13 cellular contexts compared by ENCODE assay signal in the genomic region with DNA sequence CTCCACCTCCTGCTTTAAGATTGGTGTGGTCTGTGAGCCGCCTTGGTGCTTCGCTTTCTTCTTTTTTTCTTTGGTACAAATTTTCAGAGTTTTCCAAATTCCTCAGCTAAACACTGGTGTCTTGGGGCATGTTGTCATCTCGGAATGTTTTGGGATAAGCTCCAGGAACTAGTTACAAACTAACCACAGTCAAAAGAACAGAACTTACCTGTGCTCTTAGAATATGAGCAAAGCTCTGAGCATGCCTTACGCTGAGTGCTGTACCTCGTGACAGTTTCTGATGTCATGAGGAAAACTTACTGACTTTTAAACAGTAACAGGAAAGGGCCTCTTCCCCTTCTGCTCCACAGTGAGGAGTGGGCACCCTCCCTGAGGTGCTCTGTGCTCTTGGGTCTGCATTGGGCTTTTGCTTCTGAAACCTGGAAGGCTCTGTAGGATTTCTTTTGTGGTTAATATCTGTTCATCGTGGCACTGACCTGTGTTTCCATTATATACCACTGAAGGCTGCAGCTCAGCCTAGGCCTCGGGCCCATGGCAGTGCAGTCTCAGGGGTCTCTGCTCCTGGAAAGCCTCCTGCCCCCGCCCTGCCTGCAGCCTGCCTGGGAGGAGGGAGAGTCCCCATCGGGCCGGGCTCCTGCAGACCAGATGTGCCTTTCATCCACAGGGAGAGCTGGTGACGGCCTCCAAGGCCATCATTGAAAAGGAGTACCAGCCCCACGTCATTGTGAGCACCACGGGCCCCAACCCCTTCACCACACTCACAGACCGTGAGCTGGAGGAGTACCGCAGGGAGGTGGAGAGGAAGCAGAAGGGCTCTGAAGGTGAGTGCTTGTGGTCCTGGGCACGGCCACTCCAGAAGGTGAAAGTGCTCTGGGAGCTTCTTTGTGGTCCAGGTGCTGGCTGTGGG. TPM values are rescaled to one million over a fixed set of nuclear protein-coding genes. Genes with fewer than 3 reads are reported as not detected.
DNase-seq lines count a peak whose midpoint lies in the region; ATAC-seq, FAIRE-seq and TF ChIP-seq lines count a peak whose summit lies in the region.
"Had no signal": no experiment of that assay in that cellular context is flagged by ENCODE, and none has a peak within 500 bp of the region (broad histone marks: within the 10 kb centered on the region; RNA-seq: fewer than 3 reads in every experiment).

No MANE protein-coding gene starts in this region.

- H3K4me3 Mint-ChIP-seq in WTC11 (no peak overlapping the region), memory B cell (no peak overlapping the region)

- no peak for TF ChIP-seq POLR2A in right lobe of liver (IDR thresholded peaks at IDR 0.05)
- TF ChIP-seq POLR2A in HepG2 (IDR thresholded peaks at IDR 0.05; ENCODE audit: insufficient read depth in 1 of 2, low read depth in 2 of 2, low read length in 2 of 2), result no peak

- H2AFZ ChIP-seq in HepG2 (ENCODE audit: low read length) (no peak overlapping the region), smooth muscle cell (ENCODE audit: low read depth) (no peak overlapping the region)

- H4K20me1 ChIP-seq in HepG2 (ENCODE audit: insufficient read depth, low read length), result peaks cover 4% of the 10 kb centered on the region; the same call in 1 of the 2 replicates
- peaks cover 16% of the 10 kb centered on the region for H4K20me1 ChIP-seq in smooth muscle cell (ENCODE audit: low read depth)

- H3K9me3 Mint-ChIP-seq in WTC11 (peaks cover 24% of the 10 kb centered on the region), memory B cell (no peaks in the 10 kb centered on the region)

- H3K9ac ChIP-seq in HepG2 (ENCODE audit: insufficient read depth, low read depth, low read length) (no peak overlapping the region), smooth muscle cell (ENCODE audit: low read depth) (no peak overlapping the region)

- H3F3A ChIP-seq in smooth muscle cell (ENCODE audit: low read depth), result no peaks in the 10 kb centered on the region

- WGBS in right lobe of liver (ENCODE audit: insufficient coverage, low coverage, low lambda C conversion rate, missing lambda C conversion rate), result 61% methylated on average over 5 of the region's 16 CpGs
- 92% methylated on average over 14 of the region's 16 CpGs for WGBS in HepG2 (ENCODE audit: low lambda C conversion rate)
- 98% methylated on average over 16 of the region's 16 CpGs for WGBS in smooth muscle cell (ENCODE audit: low lambda C conversion rate)

- H3K27me3 Mint-ChIP-seq in WTC11 (ENCODE audit: low read depth) (no peaks in the 10 kb centered on the region), memory B cell (no peaks in the 10 kb centered on the region)

- TF ChIP-seq RAD21 in HepG2 (CRISPR knock-in tag; IDR thresholded peaks at IDR 0.05), result no peak

- DNase-seq in right lobe of liver (peak in 2 of 3 donors; percentile 14 to 32), HepG2 (ENCODE audit: low spot score) (no peak), WTC11 (ENCODE audit: low spot score) (no peak), memory B cell (ENCODE audit: low spot score in 2 of 2) (no peak), hepatic stellate cell (ENCODE audit: low spot score) (no peak), smooth muscle cell (lab: John Stamatoyannopoulos, UW; ENCODE audit: unreplicated experiment) (no peak), COR-L47 (lab: John Stamatoyannopoulos, UW) (no peak)
- no peak for DNase-seq in central memory CD4-positive, alpha-beta T cell
- DNase-seq: NCI-H1048, NCI-H446 treated with DMSO at 0.1 percent for 48 hours, RPMI8226, T-helper 9 cell had no signal

- H3K36me3 ChIP-seq in right lobe of liver (peaks cover 0 to 49% (median 15%) of the 10 kb centered on the region in 4 donors), HepG2 (replicated peaks in 1 of 2; ENCODE audit: control insufficient read depth in 1 of 2, insufficient read depth in 2 of 2, low read length in 2 of 2) (peaks cover 13 to 51% of the 10 kb centered on the region in 2 experiments), smooth muscle cell (ENCODE audit: low read depth) (no peaks in the 10 kb centered on the region)

- H3K27me3 ChIP-seq in right lobe of liver (no peaks in the 10 kb centered on the region), HepG2 (ENCODE audit: control insufficient read depth in 1 of 2, insufficient read depth in 2 of 2, low read length in 2 of 2) (no peaks in the 10 kb centered on the region), smooth muscle cell (ENCODE audit: low read depth) (no peaks in the 10 kb centered on the region)

- H3K4me3 ChIP-seq in right lobe of liver (no peak overlapping the region), HepG2 (replicated peaks in 1 of 3; ENCODE audit: insufficient read depth in 1 of 3, low read depth in 2 of 3, low read length in 3 of 3) (no peak overlapping the region), smooth muscle cell (no peak overlapping the region)

- no peak for ATAC-seq in right lobe of liver
- no peak; the same call in 2 of the 3 replicates for ATAC-seq in HepG2
- no peak for ATAC-seq in WTC11
- peak; percentile 10 for ATAC-seq in memory B cell (ENCODE audit: low read depth)
- ATAC-seq: left lobe of liver had no signal

- H3K4me2 ChIP-seq in HepG2 (ENCODE audit: low read depth, low read length) (no peak overlapping the region), smooth muscle cell (no peak overlapping the region)

- peaks cover 0 to 2% (median under 1%) of the 10 kb centered on the region in 4 donors for H3K4me1 ChIP-seq in right lobe of liver
- no peaks in the 10 kb centered on the region for H3K4me1 ChIP-seq in HepG2 (ENCODE audit: insufficient read depth, low read length)
- no peaks in the 10 kb centered on the region for H3K4me1 ChIP-seq in smooth muscle cell (ENCODE audit: low read depth)

- BruUV-seq in HepG2 (replicated peaks; lab: Mats Ljungman, UMichigan), result no TSS peak

- TF ChIP-seq CTCF in right lobe of liver (IDR thresholded peaks at IDR 0.05), result no peak
- TF ChIP-seq CTCF in HepG2 (CRISPR knock-in tag; IDR thresholded peaks at IDR 0.05), result no peak
- no peak for TF ChIP-seq CTCF in WTC11 (IDR thresholded peaks at IDR 0.05)
- TF ChIP-seq CTCF in smooth muscle cell (IDR thresholded peaks at IDR 0.05; ENCODE audit: borderline replicate concordance, insufficient read depth, poor library complexity, severe bottlenecking), result no peak

- FAIRE-seq in HepG2 (lab: Jason Lieb, UNC), result no peak

- CTCF ChIA-PET in HepG2 (lab: Yijun Ruan, JAX; ENCODE audit: low intra/inter-chr PET ratio, low total read pairs), result no interaction called here
- CTCF ChIA-PET in WTC11 (lab: Charles Lee), result no interaction called here

- H3K36me3 Mint-ChIP-seq in WTC11 (peaks cover 67% of the 10 kb centered on the region), memory B cell (peaks cover 30% of the 10 kb centered on the region)

- POLR2A ChIA-PET in HepG2 (lab: Yijun Ruan, JAX), result no interaction called here
- POLR2A ChIA-PET in WTC11 (lab: Charles Lee), result no interaction called here

- intact Hi-C loops in right lobe of liver (cut with DNase I), result no loop called here
- intact Hi-C loops in HepG2 (cut with micrococcal nuclease; ENCODE audit: unreplicated experiment), result loop anchor here (1.0 kb wide), 1 partner anchor 25 kb away; no protein-coding TSS in a partner anchor

- H3K79me2 ChIP-seq in HepG2 (ENCODE audit: insufficient read depth, low read length) (no peaks in the 10 kb centered on the region), smooth muscle cell (ENCODE audit: low read depth) (peaks cover 32% of the 10 kb centered on the region)

- TF ChIP-seq EP300 in HepG2 (IDR thresholded peaks at IDR 0.05; ENCODE audit: low read depth in 2 of 2, low read length in 2 of 2), result no peak
- TF ChIP-seq EP300 in HepG2 (CRISPR knock-in tag; IDR thresholded peaks at IDR 0.05; ENCODE audit: borderline replicate concordance), result no peak

- in situ Hi-C loops in HepG2 (cut with HindIII; ENCODE audit: extremely low pct_ligation_motif_present, low pct_unique_long_range_greater_than_20kb), result no loop called here

- H3K27ac ChIP-seq in right lobe of liver, result no peak overlapping the region
- no peak overlapping the region for H3K27ac ChIP-seq in HepG2 (ENCODE audit: extremely low read length, insufficient read depth, low read length)
- H3K27ac ChIP-seq in smooth muscle cell (ENCODE audit: low read depth), result no peak overlapping the region

- H3K27ac Mint-ChIP-seq in WTC11 (peak overlapping the region; percentile 23), memory B cell (peak overlapping the region; percentile 71)

- no peaks in the 10 kb centered on the region for H3K4me1 Mint-ChIP-seq in WTC11
- H3K4me1 Mint-ChIP-seq in memory B cell, result peaks cover 24% of the 10 kb centered on the region

- no peaks in the 10 kb centered on the region for H3K9me3 ChIP-seq in right lobe of liver
- no peaks in the 10 kb centered on the region for H3K9me3 ChIP-seq in HepG2 (ENCODE audit: low read length)
- no peaks in the 10 kb centered on the region for H3K9me3 ChIP-seq in smooth muscle cell (replicated peaks; ENCODE audit: low read depth)

RNA-seq across cellular contexts. Expression of gene NOP14, which starts 48.7 kb away (rescaled TPM):
- total RNA-seq in right lobe of liver, result 10 to 100 TPM; 16.1 to 24.7 (median 19.5) TPM
- total RNA-seq in HepG2 (2016; rRNA removed; fragmentation: Illumina TruSeq; extraction: Trizol), result 47.9 and 63.4 TPM in 2 replicates
- 11.5 and 13.9 TPM in 2 replicates for total RNA-seq in HepG2 (2016; cell fraction: cytosol; rRNA removed; fragmentation: Illumina TruSeq; extraction: Trizol; ENCODE audit: low read depth)
- 48.3 and 54.0 TPM in 2 replicates for total RNA-seq in HepG2 (2016; cell fraction: insoluble cytoplasmic fraction; rRNA removed; fragmentation: Illumina TruSeq; extraction: Trizol)
- 23.0 and 27.1 TPM in 2 replicates for total RNA-seq in HepG2 (2016; cell fraction: membrane; rRNA removed; fragmentation: Illumina TruSeq; extraction: Trizol)
- total RNA-seq in HepG2 (2016; cell fraction: nucleus; rRNA removed; fragmentation: Illumina TruSeq; extraction: Trizol), result 25.4 and 26.5 TPM in 2 replicates
- 6.8 and 6.9 TPM in 2 replicates for polyA plus RNA-seq in HepG2 (2011; rRNA removed)
- 4.8 and 5.2 TPM in 2 replicates for polyA plus RNA-seq in HepG2 (2011; cell fraction: cytosol; rRNA removed)
- polyA plus RNA-seq in HepG2 (2011; cell fraction: nucleus; rRNA removed), result 8.6 and 9.1 TPM in 2 replicates
- polyA plus RNA-seq in HepG2 (2012), result 23.7 and 25.5 TPM in 2 replicates
- 5.0 and 6.7 TPM in 2 replicates for polyA plus RNA-seq in HepG2 (2016; cell fraction: cytosol; fragmentation: Illumina TruSeq; extraction: Trizol; ENCODE audit: low read depth)
- polyA plus RNA-seq in HepG2 (2016; cell fraction: insoluble cytoplasmic fraction; fragmentation: Illumina TruSeq; extraction: Trizol; ENCODE audit: low read depth), result 48.2 and 58.0 TPM in 2 replicates
- polyA plus RNA-seq in HepG2 (2016; cell fraction: membrane; fragmentation: Illumina TruSeq; extraction: Trizol; ENCODE audit: low read depth), result 12.7 and 14.5 TPM in 2 replicates
- 36.4 and 41.5 TPM in 2 replicates for polyA plus RNA-seq in HepG2 (2016; cell fraction: nucleus; fragmentation: Illumina TruSeq; extraction: Trizol; ENCODE audit: insufficient read depth, low read depth)
- polyA minus RNA-seq in HepG2 (2011; rRNA and poly(A)+ RNA removed; ENCODE audit: low replicate concordance), result 7.1 and 9.6 TPM in 2 replicates
- 10.4 and 14.8 TPM in 2 replicates for polyA minus RNA-seq in HepG2 (2011; cell fraction: cytosol; rRNA and poly(A)+ RNA removed)
- polyA minus RNA-seq in HepG2 (2011; cell fraction: nucleus; rRNA and poly(A)+ RNA removed), result 10.0 and 12.2 TPM in 2 replicates
- 33.9 to 39.1 TPM (median 35.7 TPM) in 3 replicates for total RNA-seq in WTC11 (2021)
- 12.9 and 18.5 TPM in 2 replicates for total RNA-seq in smooth muscle cell
- polyA plus RNA-seq in smooth muscle cell, result 10.0 and 10.9 TPM in 2 replicates

RNA-seq across cellular contexts. Expression of gene GRK4, which starts 48.9 kb away (rescaled TPM):
- total RNA-seq in right lobe of liver (1 to 10 TPM; 1.0 to 4.3 (median 2.8) TPM), HepG2 (2016; rRNA removed; fragmentation: Illumina TruSeq; extraction: Trizol) (2.0 and 2.5 TPM in 2 replicates), WTC11 (2021) (1.4 to 3.5 TPM (median 1.6 TPM) in 3 replicates), smooth muscle cell (5.2 and 6.5 TPM in 2 replicates)
- 1.9 and 2.1 TPM in 2 replicates for total RNA-seq in HepG2 (2016; cell fraction: cytosol; rRNA removed; fragmentation: Illumina TruSeq; extraction: Trizol; ENCODE audit: low read depth)
- total RNA-seq in HepG2 (2016; cell fraction: insoluble cytoplasmic fraction; rRNA removed; fragmentation: Illumina TruSeq; extraction: Trizol), result 2.5 and 3.1 TPM in 2 replicates
- total RNA-seq in HepG2 (2016; cell fraction: membrane; rRNA removed; fragmentation: Illumina TruSeq; extraction: Trizol), result 4.7 and 4.9 TPM in 2 replicates
- 1.2 and 1.4 TPM in 2 replicates for total RNA-seq in HepG2 (2016; cell fraction: nucleus; rRNA removed; fragmentation: Illumina TruSeq; extraction: Trizol)
- polyA plus RNA-seq in HepG2 (2011; rRNA removed) (1.6 and 1.8 TPM in 2 replicates), smooth muscle cell (5.9 and 6.9 TPM in 2 replicates)
- polyA plus RNA-seq in HepG2 (2011; cell fraction: cytosol; rRNA removed), result 1.2 TPM in 2 replicates
- polyA plus RNA-seq in HepG2 (2011; cell fraction: nucleus; rRNA removed), result 1.2 and 1.3 TPM in 2 replicates
- polyA plus RNA-seq in HepG2 (2012), result 1.5 and 1.7 TPM in 2 replicates
- 2.8 TPM in 2 replicates for polyA plus RNA-seq in HepG2 (2016; cell fraction: cytosol; fragmentation: Illumina TruSeq; extraction: Trizol; ENCODE audit: low read depth)
- polyA plus RNA-seq in HepG2 (2016; cell fraction: insoluble cytoplasmic fraction; fragmentation: Illumina TruSeq; extraction: Trizol; ENCODE audit: low read depth), result 3.0 TPM in 2 replicates
- polyA plus RNA-seq in HepG2 (2016; cell fraction: membrane; fragmentation: Illumina TruSeq; extraction: Trizol; ENCODE audit: low read depth), result 4.7 TPM in 2 replicates
- polyA plus RNA-seq in HepG2 (2016; cell fraction: nucleus; fragmentation: Illumina TruSeq; extraction: Trizol; ENCODE audit: insufficient read depth, low read depth), result 2.1 and 2.8 TPM in 2 replicates
- 2.6 and 2.7 TPM in 2 replicates for polyA minus RNA-seq in HepG2 (2011; rRNA and poly(A)+ RNA removed; ENCODE audit: low replicate concordance)
- 0.88 and 1.4 TPM in 2 replicates for polyA minus RNA-seq in HepG2 (2011; cell fraction: cytosol; rRNA and poly(A)+ RNA removed)
- 1.4 and 3.2 TPM in 2 replicates for polyA minus RNA-seq in HepG2 (2011; cell fraction: nucleus; rRNA and poly(A)+ RNA removed)

Comparison
In these comparisons a context has a peak if more than half of its experiments do, and no peak if none do; other contexts are left out.
1. DNase-seq: peak in right lobe of liver (2 of 3); none in HepG2 (single experiment), WTC11 (single experiment), memory B cell (0 of 2), hepatic stellate cell (single experiment), smooth muscle cell (single experiment), central memory CD4-positive, alpha-beta T cell (single experiment) and COR-L47 (single experiment).